In genomic region chr12:94511506-94511905, GRCh38 we compare ENCODE assay signal across 27 cellular contexts.
"Had no signal": no experiment of that assay in that cellular context is flagged by ENCODE, and none has a peak within 500 bp of the region (broad histone marks: within the 10 kb centered on the region; RNA-seq: fewer than 3 reads in every experiment).

No MANE protein-coding gene starts in this region.

- H3K4me3 ChIP-seq: ascending aorta, breast epithelium, esophagus muscularis mucosa, gastroesophageal sphincter had no signal

- H3K9me3 ChIP-seq: ascending aorta, breast epithelium, esophagus muscularis mucosa, gastroesophageal sphincter had no signal

- H3K4me1 ChIP-seq: ascending aorta, breast epithelium, foreskin keratinocyte had no signal

- H3K27me3 ChIP-seq: ascending aorta, breast epithelium, esophagus muscularis mucosa, gastroesophageal sphincter had no signal

- H3K27ac ChIP-seq: ascending aorta, breast epithelium, foreskin keratinocyte, gastroesophageal sphincter had no signal

- DNase-seq: activated CD4-positive, alpha-beta memory T cell treated with anti-CD3 and anti-CD28 coated beads, Interleukin-2, amount 10 ng/mL, durations not matched to agents 7 days and 5 days; activated CD4-positive, alpha-beta T cell treated with anti-CD3 and anti-CD28 coated beads for 36 hours; activated CD4-positive, alpha-beta T cell treated with anti-CD3 and anti-CD28 coated beads, Interleukin-2, amount 10 ng/mL, durations not matched to agents 7 days and 5 days; activated CD4-positive, alpha-beta T cell treated with anti-CD3 and anti-CD28 coated beads, Interleukin-2, amount 50 U/mL, for 4 hours; activated CD4-positive, CD25-positive, alpha-beta regulatory T cell; activated CD4-positive, CD25-positive, alpha-beta regulatory T cell treated with anti-CD3 and anti-CD28 coated beads, Interleukin-2, amount 50 U/mL, for 72 hours; activated CD8-positive, alpha-beta memory T cell treated with anti-CD3 and anti-CD28 coated beads, Interleukin-2, amount 50 U/mL, for 48 hours; activated gamma-delta T cell; activated naive CD4-positive, alpha-beta T cell; activated naive CD4-positive, alpha-beta T cell treated with anti-CD3 and anti-CD28 coated beads, Interleukin-2, amount 10 ng/mL, durations not matched to agents 7 days and 5 days; activated naive CD8-positive, alpha-beta T cell treated with anti-CD3 and anti-CD28 coated beads, Interleukin-2, amount 10 ng/mL, durations not matched to agents 7 days and 5 days; activated T-cell treated with anti-CD3 and anti-CD28 coated beads for 4 hours; activated T-cell treated with anti-CD3 and anti-CD28 coated beads, Interleukin-2, amount 50 U/mL, for 24 hours; activated T-cell treated with anti-CD3 and anti-CD28 coated beads, Interleukin-2, amount 50 U/mL, for 72 hours; caudate nucleus; cortex of kidney; dermis blood vessel endothelial cell; effector CD4-positive, alpha-beta T cell; effector memory CD8-positive, alpha-beta T cell; erythroblast; foreskin keratinocyte; T-helper 2 cell had no signal

- ATAC-seq: activated CD4-positive, alpha-beta T cell treated with anti-CD3 and anti-CD28 coated beads for 36 hours; activated naive CD4-positive, alpha-beta T cell treated with anti-CD3 and anti-CD28 coated beads, Interleukin-2, amount 50 U/mL, for 72 hours; activated T-cell treated with anti-CD3 and anti-CD28 coated beads, Interleukin-2, amount 50 U/mL, for 72 hours; effector memory CD8-positive, alpha-beta T cell; foreskin keratinocyte; gastroesophageal sphincter had no signal

- H3K36me3 ChIP-seq: ascending aorta, breast epithelium, esophagus muscularis mucosa, gastroesophageal sphincter had no signal
